8 cellular contexts compared by ENCODE assay signal in genomic region chr17:17836250-17836817, GRCh38. TPM values are rescaled to one million over a fixed set of nuclear protein-coding genes. Genes with fewer than 3 reads are reported as not detected.
DNase-seq lines count a peak whose midpoint lies in the region; ATAC-seq, FAIRE-seq and TF ChIP-seq lines count a peak whose summit lies in the region.

No MANE protein-coding gene starts in this region.

- peak; percentile 93 for DNase-seq in GM12891 (ENCODE audit: insufficient read length, low spot score)
- DNase-seq in NCI-H1417 (lab: John Stamatoyannopoulos, UW), result peak; percentile 89 to 95 (median 92)
- DNase-seq in SW 1271 (lab: John Stamatoyannopoulos, UW), result peak; percentile 95 to 96
- peak; percentile 98 for DNase-seq in adipocyte (ENCODE audit: low read depth)
- DNase-seq in cardiac muscle cell (ENCODE audit: low read depth in 1 of 2, low spot score in 1 of 2), result peak; percentile 94 to 98
- peak; percentile 96 to 99 for DNase-seq in tibial artery

- H3K9ac ChIP-seq in adipocyte (ENCODE audit: low read length) (peak overlapping the region; percentile 94), parathyroid adenoma (peak overlapping the region; percentile 63)

- peak overlapping the region; percentile 69 for H2AFZ ChIP-seq in parathyroid adenoma

- H3K36me3 ChIP-seq in adipocyte (ENCODE audit: control insufficient read depth, insufficient read depth, low read length, severe bottlenecking) (no peaks in the 10 kb centered on the region), cardiac muscle cell (no peaks in the 10 kb centered on the region), parathyroid adenoma (ENCODE audit: control insufficient read depth, insufficient read depth, low read length) (no peaks in the 10 kb centered on the region), tibial artery (peaks cover 0 to 6% (median 0%) of the 10 kb centered on the region in 3 donors)

- FAIRE-seq in GM12891 (lab: Jason Lieb, UNC), result peak; percentile 98

- ATAC-seq in HG02763 (IDR thresholded peaks at IDR 0.05; ENCODE audit: unreplicated experiment), result peak; percentile 58

- H3K9me3 ChIP-seq in adipocyte (ENCODE audit: control insufficient read depth, low read length), result no peaks in the 10 kb centered on the region
- H3K9me3 ChIP-seq in cardiac muscle cell (ENCODE audit: low read depth), result no peaks in the 10 kb centered on the region
- no peaks in the 10 kb centered on the region for H3K9me3 ChIP-seq in parathyroid adenoma (ENCODE audit: control insufficient read depth, low read length)
- no peaks in the 10 kb centered on the region for H3K9me3 ChIP-seq in tibial artery

- TF ChIP-seq CTCF in cardiac muscle cell (IDR thresholded peaks at IDR 0.05; ENCODE audit: low read depth, low read length) (no peak), parathyroid adenoma (IDR thresholded peaks at IDR 0.05) (no peak), tibial artery (IDR thresholded peaks at IDR 0.05) (peak in 1 of 2 experiments; percentile 6)

- TF ChIP-seq POLR2A in GM12891 (IDR thresholded peaks at IDR 0.05; ENCODE audit: low read depth, low read length), result peak; percentile 73

- no peaks in the 10 kb centered on the region for H3K27me3 ChIP-seq in adipocyte (replicated peaks; ENCODE audit: control insufficient read depth, insufficient read depth, low read length)
- no peaks in the 10 kb centered on the region for H3K27me3 ChIP-seq in cardiac muscle cell
- no peaks in the 10 kb centered on the region for H3K27me3 ChIP-seq in parathyroid adenoma (ENCODE audit: control insufficient read depth, insufficient read depth, low read length)
- H3K27me3 ChIP-seq in tibial artery, result no peaks in the 10 kb centered on the region

- intact Hi-C loops in tibial artery (cut with DNase I; ENCODE audit: low total_unique reads), result no loop called here

- H3K27ac ChIP-seq in cardiac muscle cell (peak overlapping the region; percentile 85), parathyroid adenoma (peak overlapping the region; percentile 91), tibial artery (peak overlapping the region; percentile 96 to 100)

- peaks cover 65% of the 10 kb centered on the region for H3K4me1 ChIP-seq in adipocyte (ENCODE audit: control insufficient read depth, insufficient read depth, low read length)
- H3K4me1 ChIP-seq in cardiac muscle cell (ENCODE audit: low read depth), result peaks cover 52% of the 10 kb centered on the region
- peaks cover 49% of the 10 kb centered on the region for H3K4me1 ChIP-seq in parathyroid adenoma
- H3K4me1 ChIP-seq in tibial artery, result peaks cover 0 to 76% (median 61%) of the 10 kb centered on the region in 4 donors

- H3K4me2 ChIP-seq in parathyroid adenoma (ENCODE audit: low read length), result peak overlapping the region; percentile 93

- peaks cover 5% of the 10 kb centered on the region for H3K79me2 ChIP-seq in parathyroid adenoma

- H3K4me3 ChIP-seq in adipocyte (ENCODE audit: low read length), result peak overlapping the region; percentile 90
- peak overlapping the region; percentile 41 for H3K4me3 ChIP-seq in cardiac muscle cell
- peak overlapping the region; percentile 81 for H3K4me3 ChIP-seq in parathyroid adenoma (ENCODE audit: low read depth, low read length)
- peak overlapping the region; percentile 67 to 96 for H3K4me3 ChIP-seq in tibial artery

TF ChIP-seq in GM12891, 5 proteins besides CTCF, POLR2A, EP300 and RAD21:
- TF ChIP-seq POU2F2 (IDR thresholded peaks at IDR 0.05; ENCODE audit: low read depth, low read length), result no peak
- TF ChIP-seq SPI1 (IDR thresholded peaks at IDR 0.05; ENCODE audit: low read depth, low read length), result no peak
- TF ChIP-seq TAF1 (IDR thresholded peaks at IDR 0.05; ENCODE audit: low read depth, low read length), result peak; percentile 48; the same call in 1 of the 2 replicates
- peak; percentile 41 for TF ChIP-seq PAX5 (IDR thresholded peaks at IDR 0.05; ENCODE audit: insufficient read depth, low read length, severe bottlenecking)
- TF ChIP-seq POLR2AphosphoS5 (IDR thresholded peaks at IDR 0.05; ENCODE audit: low read depth, low read length), result peak; percentile 79
TF ChIP-seq in GM12891: peak in this region for 3.

RNA-seq across cellular contexts. Expression of gene SREBF1, which starts 0.5 kb away (rescaled TPM):
- polyA plus RNA-seq in GM12891 (2012; ENCODE audit: low read depth, missing spikeins), result 16.7 TPM
- 36.4 and 45.9 TPM in 2 replicates for total RNA-seq in cardiac muscle cell
- polyA plus RNA-seq in cardiac muscle cell, result 28.5 and 38.9 TPM in 2 replicates

Comparison
In these comparisons a context has a peak if more than half of its experiments do, and no peak if none do; other contexts are left out.
1. Peak in every context shown above with its lines: DNase-seq, ATAC-seq, H3K4me3 ChIP-seq and H3K27ac ChIP-seq.